1 cellular context compared by ENCODE assay signal in genomic region chr18:3606863-3607262, GRCh38.
A peak's percentile ranks its signal among the peaks of the same experiment; 100 is the strongest.
TF ChIP-seq lines count a peak whose summit lies in the region.

No MANE protein-coding gene starts in this region.

TF ChIP-seq in HepG2, 621 proteins besides CTCF, POLR2A, EP300 and RAD21:
- 0 out of 2 replicates have a peak, but pooled peaks have one; percentile 31 for TF ChIP-seq ZNF770 (CRISPR knock-in tag; IDR thresholded peaks at IDR 0.05)
